ENCODE assay signal across 9 cellular contexts in the genomic region with DNA sequence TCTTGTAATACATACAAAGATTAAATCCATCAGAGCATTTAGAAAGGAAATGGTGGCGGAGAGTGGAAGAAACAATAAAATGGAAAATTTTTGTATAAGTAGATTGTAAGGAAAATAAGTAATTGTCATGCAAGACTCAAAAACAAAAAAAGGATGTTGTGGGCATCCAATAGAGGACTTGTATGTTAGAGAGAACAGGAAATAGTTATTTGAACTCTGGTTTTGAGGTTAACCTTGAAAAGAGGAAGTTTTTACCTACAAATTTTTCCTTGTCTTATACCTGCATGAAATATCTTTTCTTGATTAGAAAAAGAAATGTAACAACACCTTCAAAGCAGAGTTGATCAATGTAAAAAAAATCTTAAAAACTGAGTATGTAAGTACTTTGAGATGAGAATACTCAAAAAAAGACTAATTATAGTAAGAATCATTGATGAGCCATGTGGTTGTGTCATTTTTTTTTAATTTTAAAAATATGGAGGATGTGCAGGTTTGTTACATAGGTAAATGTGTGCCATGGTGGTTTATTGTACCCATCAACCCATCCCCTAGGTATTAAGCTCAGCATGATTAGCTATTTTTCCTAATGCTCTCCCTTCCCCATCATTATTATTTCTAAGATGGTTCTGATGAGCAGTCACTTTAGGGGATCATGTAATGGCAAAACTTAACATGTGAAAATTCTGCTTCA. TPM values are rescaled to one million over a fixed set of nuclear protein-coding genes. Genes with fewer than 3 reads are reported as not detected.
DNase-seq lines count a peak whose midpoint lies in the region; ATAC-seq and TF ChIP-seq lines count a peak whose summit lies in the region.
"Had no signal": no experiment of that assay in that cellular context is flagged by ENCODE, and none has a peak within 500 bp of the region (broad histone marks: within the 10 kb centered on the region; RNA-seq: fewer than 3 reads in every experiment).

No MANE protein-coding gene starts in this region.

- dilution Hi-C loops in mammary epithelial cell (cut with HindIII; ENCODE audit: low sequenced_read_pairs) = no loop called here

- peak; percentile 91 for ATAC-seq in GM19328 (IDR thresholded peaks at IDR 0.05; ENCODE audit: unreplicated experiment)
- ATAC-seq in HG03064 (IDR thresholded peaks at IDR 0.05; ENCODE audit: low read depth, unreplicated experiment) = peak; percentile 91

- BruUV-seq in mammary epithelial cell (replicated peaks; lab: Mats Ljungman, UMichigan) = no TSS peak

- H3K27ac ChIP-seq in SU-DHL-6 (ENCODE audit: low read depth, low read length) = peak overlapping the region; percentile 66
- no peak overlapping the region for H3K27ac ChIP-seq in mammary epithelial cell (ENCODE audit: insufficient read depth, low read depth, low read length)
- H3K27ac ChIP-seq: KMS-11 had no signal

- no peaks in the 10 kb centered on the region for H3K9me2 ChIP-seq in SU-DHL-6 (replicated peaks; ENCODE audit: insufficient read depth, low read length)

- CTCF ChIA-PET in mammary epithelial cell (lab: Charles Lee; ENCODE audit: low non-redundant PET) = no interaction called here

- in situ Hi-C loops in mammary epithelial cell (cut with MboI; ENCODE audit: low sequenced_read_pairs in 2 of 2) = no loop called here

- no peaks in the 10 kb centered on the region for H4K20me1 ChIP-seq in SU-DHL-6 (ENCODE audit: low read depth, low read length)
- H4K20me1 ChIP-seq in mammary epithelial cell (ENCODE audit: insufficient read depth, low read length) = no peaks in the 10 kb centered on the region

- H3K9me3 ChIP-seq in SU-DHL-6 (ENCODE audit: insufficient read depth, low read length) = no peaks in the 10 kb centered on the region
- H3K9me3 ChIP-seq in mammary epithelial cell (replicated peaks; ENCODE audit: insufficient read depth, low read length) = no peaks in the 10 kb centered on the region

- intact Hi-C loops in mammary epithelial cell (cut with micrococcal nuclease) = no loop called here

- peak; percentile 31 for DNase-seq in CD1c-positive myeloid dendritic cell (ENCODE audit: extremely low spot score)
- no peak for DNase-seq in mammary epithelial cell
- DNase-seq in GM03348 (ENCODE audit: low spot score) = no peak
- DNase-seq in NCI-H2196 (lab: John Stamatoyannopoulos, UW; ENCODE audit: unreplicated experiment) = no peak
- no peak for DNase-seq in DMS79 treated with DMSO at 0.1 percent for 48 hours (lab: John Stamatoyannopoulos, UW)

- peaks cover 14% of the 10 kb centered on the region; the same call in 1 of the 2 replicates for H3F3A ChIP-seq in SU-DHL-6 (ENCODE audit: insufficient read depth)

- H3K4me3 ChIP-seq in SU-DHL-6 (ENCODE audit: insufficient read depth, low read length, poor library complexity, severe bottlenecking) = peak overlapping the region; percentile 22
- H3K4me3 ChIP-seq in mammary epithelial cell (replicated peaks in 1 of 3; ENCODE audit: insufficient read depth in 1 of 3, low read depth in 2 of 3, low read length in 3 of 3) = no peak overlapping the region

- TF ChIP-seq CTCF in SU-DHL-6 (IDR thresholded peaks at IDR 0.05; ENCODE audit: insufficient read depth, low read length, poor library complexity, severe bottlenecking) (no peak), mammary epithelial cell (conservative IDR thresholded peaks at IDR 0.05 in 1 of 2, IDR thresholded peaks at IDR 0.05 in 1 of 2; ENCODE audit: extremely low read depth in 1 of 2, insufficient read depth in 1 of 2, low read depth in 1 of 2, low read length in 2 of 2) (no peak)

- no peak overlapping the region for H3K9ac ChIP-seq in SU-DHL-6 (ENCODE audit: low read length)
- no peak overlapping the region for H3K9ac ChIP-seq in mammary epithelial cell (ENCODE audit: insufficient read depth, low read length)
- H3K9ac ChIP-seq: KMS-11 had no signal

- H3K27me3 ChIP-seq in SU-DHL-6 (ENCODE audit: low read length) (no peaks in the 10 kb centered on the region), mammary epithelial cell (ENCODE audit: insufficient read depth, low read length) (no peaks in the 10 kb centered on the region)

- 0% methylated on average over 1 of the region's 1 CpG for WGBS in mammary epithelial cell (ENCODE audit: low coverage, missing lambda C conversion rate)

- H3K4me2 ChIP-seq in SU-DHL-6 (ENCODE audit: low read depth, low read length, poor library complexity, severe bottlenecking) (peak overlapping the region; percentile 36), mammary epithelial cell (ENCODE audit: insufficient read depth, low read depth, low read length) (no peak overlapping the region)
- H3K4me2 ChIP-seq: KMS-11 had no signal

- no peaks in the 10 kb centered on the region for H3K4me1 ChIP-seq in mammary epithelial cell (ENCODE audit: insufficient read depth, low read length)

- H2AFZ ChIP-seq in SU-DHL-6 (ENCODE audit: low read depth, low read length, severe bottlenecking) = no peak overlapping the region
- H2AFZ ChIP-seq in mammary epithelial cell (ENCODE audit: low read depth, low read length) = no peak overlapping the region

- H3K79me2 ChIP-seq in SU-DHL-6 (ENCODE audit: insufficient read depth, low read length) (no peaks in the 10 kb centered on the region), mammary epithelial cell (ENCODE audit: insufficient read depth, low read length) (no peaks in the 10 kb centered on the region)

- H3K36me3 ChIP-seq in SU-DHL-6 (ENCODE audit: low read length) = peaks cover 63% of the 10 kb centered on the region
- H3K36me3 ChIP-seq in mammary epithelial cell (ENCODE audit: insufficient read depth, low read length) = peaks cover 9% of the 10 kb centered on the region

RNA-seq across cellular contexts. Expression of a gene that starts 11.9 kb away (rescaled TPM):
- total RNA-seq in mammary epithelial cell = 10 to 100 TPM; 33.5 to 75.2 TPM
- polyA plus RNA-seq in mammary epithelial cell = 16.3 TPM
- polyA minus RNA-seq in mammary epithelial cell = 9.9 TPM
